ENCODE assay signal across 8 cellular contexts in the genomic region with DNA sequence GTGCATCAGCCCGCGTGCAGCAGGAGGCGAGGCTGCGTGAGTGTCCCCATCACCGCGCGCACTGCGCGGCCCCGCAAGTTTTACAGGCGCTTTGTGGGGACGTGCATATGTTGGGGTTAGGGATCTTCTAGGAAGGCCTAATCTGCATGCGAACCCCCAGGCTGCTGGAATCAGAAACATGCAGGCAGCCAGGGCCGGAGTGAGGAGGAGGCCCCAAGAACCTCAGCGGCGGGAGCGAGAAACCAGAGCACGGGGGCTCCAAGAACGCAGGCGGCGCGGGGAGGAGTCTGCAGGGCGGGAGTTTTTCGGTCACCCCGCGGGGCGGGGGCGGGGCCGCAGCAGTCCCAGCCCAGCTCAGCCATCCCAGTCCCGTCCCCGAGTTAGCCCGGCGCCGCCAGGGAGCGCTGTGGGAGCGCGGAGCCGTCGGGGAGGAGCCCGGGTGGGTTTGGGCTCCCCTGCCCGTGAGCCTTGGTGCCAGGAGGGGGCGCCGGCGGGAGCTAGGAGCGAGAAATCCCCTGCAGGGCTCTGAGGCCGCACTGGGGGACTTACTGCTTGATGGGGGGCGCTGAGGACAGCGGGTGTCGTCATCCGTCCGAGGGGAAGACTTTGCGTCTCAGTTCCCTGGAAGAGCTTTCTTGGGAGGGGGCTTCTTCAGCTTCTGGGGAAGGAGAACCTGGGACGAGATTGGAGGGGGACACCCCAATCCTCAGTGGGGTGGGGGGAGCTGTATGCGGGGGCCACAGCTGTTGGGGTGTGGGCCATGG. TPM values are rescaled to one million over a fixed set of nuclear protein-coding genes. Genes with fewer than 3 reads are reported as not detected.
DNase-seq lines count a peak whose midpoint lies in the region; ATAC-seq, FAIRE-seq and TF ChIP-seq lines count a peak whose summit lies in the region.

No MANE protein-coding gene starts in this region.

- no peak overlapping the region for H3K27ac ChIP-seq in smooth muscle cell (ENCODE audit: low read depth)

- ATAC-seq in HG02759 (IDR thresholded peaks at IDR 0.05; ENCODE audit: unreplicated experiment) (peak; percentile 88), HG03039 (IDR thresholded peaks at IDR 0.05; ENCODE audit: unreplicated experiment) (no peak)

- FAIRE-seq in G401.6 (lab: Jason Lieb, UNC): peak; percentile 95

- TF ChIP-seq CTCF in astrocyte of the cerebellum (IDR thresholded peaks at IDR 0.05; ENCODE audit: low read depth, low read length, missing control alignments) (peak; percentile 97), smooth muscle cell (IDR thresholded peaks at IDR 0.05; ENCODE audit: borderline replicate concordance, insufficient read depth, poor library complexity, severe bottlenecking) (peak; percentile 94)

- no peaks in the 10 kb centered on the region for H3K79me2 ChIP-seq in smooth muscle cell (ENCODE audit: low read depth)

- H3K4me1 ChIP-seq in smooth muscle cell (ENCODE audit: low read depth): no peaks in the 10 kb centered on the region

- no peaks in the 10 kb centered on the region for H3K36me3 ChIP-seq in smooth muscle cell (ENCODE audit: low read depth)

- H3K9ac ChIP-seq in smooth muscle cell (ENCODE audit: low read depth): no peak overlapping the region

- 5% methylated on average over 47 of the region's 54 CpGs for WGBS in smooth muscle cell (ENCODE audit: low lambda C conversion rate)

- peaks cover 10% of the 10 kb centered on the region for H3K27me3 ChIP-seq in smooth muscle cell (ENCODE audit: low read depth)

- H3F3A ChIP-seq in smooth muscle cell (ENCODE audit: low read depth): peaks cover 12% of the 10 kb centered on the region

- no peaks in the 10 kb centered on the region for H4K20me1 ChIP-seq in smooth muscle cell (ENCODE audit: low read depth)

- peak overlapping the region; percentile 84 for H3K4me2 ChIP-seq in smooth muscle cell

- peak; percentile 84 to 92 for DNase-seq in NCI-H2081 (lab: John Stamatoyannopoulos, UW)
- peak; percentile 89 for DNase-seq in T1000 (lab: John Stamatoyannopoulos, UW)
- peak; percentile 44 for DNase-seq in astrocyte of the cerebellum (ENCODE audit: low read depth)
- DNase-seq in smooth muscle cell (lab: John Stamatoyannopoulos, UW; ENCODE audit: unreplicated experiment): peak; percentile 92

- in situ Hi-C loops in astrocyte of the cerebellum (cut with HindIII; ENCODE audit: low sequenced_read_pairs): no loop called here

- peak overlapping the region; percentile 76 for H2AFZ ChIP-seq in smooth muscle cell (ENCODE audit: low read depth)

- peak overlapping the region; percentile 12 for H3K4me3 ChIP-seq in astrocyte of the cerebellum (ENCODE audit: low read depth, low read length)
- H3K4me3 ChIP-seq in iPS-11a (ENCODE audit: low read depth, low read length): peak overlapping the region; percentile 21
- peak overlapping the region; percentile 43 for H3K4me3 ChIP-seq in smooth muscle cell

- H3K9me3 ChIP-seq in smooth muscle cell (replicated peaks; ENCODE audit: low read depth): no peaks in the 10 kb centered on the region

RNA-seq across cellular contexts. Expression of a gene that starts 0.9 kb away (rescaled TPM):
- 2.2 TPM in 1 of 2 replicates, not detected in the other for total RNA-seq in smooth muscle cell
- 5.4 and 5.7 TPM in 2 replicates for polyA plus RNA-seq in smooth muscle cell

RNA-seq across cellular contexts. Expression of a gene that starts 13.0 kb away (rescaled TPM):
- 12.8 and 19.7 TPM in 2 replicates for total RNA-seq in smooth muscle cell
- 18.5 and 19.0 TPM in 2 replicates for polyA plus RNA-seq in smooth muscle cell

RNA-seq across cellular contexts. Expression of a gene that starts 19.4 kb away (rescaled TPM):
- total RNA-seq in smooth muscle cell: 1.5 and 2.2 TPM in 2 replicates
- 0.65 and 1.7 TPM in 2 replicates for polyA plus RNA-seq in smooth muscle cell

RNA-seq across cellular contexts. Expression of a gene that starts 35.6 kb away (rescaled TPM):
- total RNA-seq in smooth muscle cell: 0.22 TPM in 1 of 2 replicates, not detected in the other
- not detected in 2 replicates for polyA plus RNA-seq in smooth muscle cell

RNA-seq across cellular contexts. Expression of a gene that starts 47.3 kb away (rescaled TPM):
- total RNA-seq in smooth muscle cell: 0.18 and 0.58 TPM in 2 replicates
- 0.24 TPM in 1 of 2 replicates, not detected in the other for polyA plus RNA-seq in smooth muscle cell
